In the genomic region with DNA sequence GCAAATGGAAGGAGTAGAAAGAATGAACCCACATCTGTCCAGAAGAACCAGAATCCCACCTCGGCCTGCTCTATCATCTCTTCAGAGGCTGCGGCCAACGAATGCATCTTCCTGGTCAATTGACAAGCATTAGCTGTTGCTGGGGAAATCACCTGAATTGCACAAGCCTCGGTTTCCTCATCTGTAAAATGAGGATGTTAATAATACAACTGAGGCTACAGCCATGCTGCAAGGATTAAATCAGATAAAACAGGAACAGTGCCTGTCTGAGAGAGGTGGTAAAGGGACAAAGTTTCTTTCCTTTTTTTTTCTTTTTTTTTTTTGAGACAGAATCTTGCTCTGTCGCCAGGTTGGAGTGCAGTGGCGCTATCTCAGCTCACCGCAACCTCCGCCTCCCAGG, we compare ENCODE assay signal across 33 cellular contexts.
"Had no signal": no experiment of that assay in that cellular context is flagged by ENCODE, and none has a peak within 500 bp of the region (broad histone marks: within the 10 kb centered on the region; RNA-seq: fewer than 3 reads in every experiment).

No MANE protein-coding gene starts in this region.

- H3K27ac Mint-ChIP-seq: activated CD4-positive, alpha-beta memory T cell treated with anti-CD3 and anti-CD28 coated beads for 36 hours; activated CD4-positive, alpha-beta T cell treated with anti-CD3 and anti-CD28 coated beads for 36 hours; activated CD4-positive, alpha-beta T cell treated with anti-CD3 and anti-CD28 coated beads, Interleukin-2, amount 10 ng/mL, durations not matched to agents 24 days and 14 days; activated CD8-positive, alpha-beta memory T cell treated with anti-CD3 and anti-CD28 coated beads, Interleukin-2, amount 10 ng/mL, durations not matched to agents 7 days and 5 days; activated CD8-positive, alpha-beta T cell treated with anti-CD3 and anti-CD28 coated beads, Interleukin-2, amount 10 ng/mL, durations not matched to agents 7 days and 5 days; activated naive CD4-positive, alpha-beta T cell treated with anti-CD3 and anti-CD28 coated beads for 36 hours; activated naive CD4-positive, alpha-beta T cell treated with anti-CD3 and anti-CD28 coated beads, Interleukin-2, amount 50 U/mL, for 24 hours; activated naive CD8-positive, alpha-beta T cell treated with anti-CD3 and anti-CD28 coated beads for 36 hours; activated naive CD8-positive, alpha-beta T cell treated with anti-CD3 and anti-CD28 coated beads, Interleukin-2, amount 50 U/mL, for 24 hours; activated T-helper 1 cell treated with anti-CD3 and anti-CD28 coated beads, Interleukin-12 subunit alpha, Interleukin-12 subunit beta, Interleukin-2, Interleukin-4 antibody, amounts not matched to agents 30 ng/mL and 10 ng/mL and 1 ng/mL, durations not matched to agents 14 hours and 24 hours and 36 hours; activated T-helper 2 cell treated with anti-CD3 and anti-CD28 coated beads, Interferon-gamma antibody, Interleukin-2, Interleukin-4, amounts not matched to agents 10 μg/mL and 5 μg/mL and 100 μg/mL, durations not matched to agents 14 hours and 24 hours and 36 hours; dendritic cell treated with granulocyte-macrophage colony-stimulating factor and Interleukin-4, amounts not matched to agents 40 ng/mL and 50 ng/mL, for 4 days; endodermal cell; T-helper 2 cell treated with Interferon-gamma antibody and Interleukin-4, amounts not matched to agents 5 μg/mL and 100 μg/mL, for 36 hours had no signal

- H3K4me1 Mint-ChIP-seq: activated CD4-positive, alpha-beta T cell treated with anti-CD3 and anti-CD28 coated beads, Interleukin-2, amount 10 ng/mL, durations not matched to agents 24 days and 14 days; activated CD8-positive, alpha-beta memory T cell treated with anti-CD3 and anti-CD28 coated beads, Interleukin-2, amount 10 ng/mL, durations not matched to agents 7 days and 5 days; activated naive CD4-positive, alpha-beta T cell treated with anti-CD3 and anti-CD28 coated beads, Interleukin-2, amount 50 U/mL, for 24 hours; activated naive CD8-positive, alpha-beta T cell treated with anti-CD3 and anti-CD28 coated beads for 36 hours had no signal

- H3K9me3 Mint-ChIP-seq: activated CD4-positive, alpha-beta memory T cell treated with anti-CD3 and anti-CD28 coated beads for 36 hours; activated CD4-positive, alpha-beta T cell treated with anti-CD3 and anti-CD28 coated beads, Interleukin-2, amount 10 ng/mL, durations not matched to agents 24 days and 14 days; activated naive CD4-positive, alpha-beta T cell treated with anti-CD3 and anti-CD28 coated beads for 36 hours; activated naive CD4-positive, alpha-beta T cell treated with anti-CD3 and anti-CD28 coated beads, Interleukin-2, amount 50 U/mL, for 24 hours; activated naive CD8-positive, alpha-beta T cell treated with anti-CD3 and anti-CD28 coated beads for 36 hours; activated naive CD8-positive, alpha-beta T cell treated with anti-CD3 and anti-CD28 coated beads, Interleukin-2, amount 50 U/mL, for 24 hours; activated T-helper 1 cell treated with anti-CD3 and anti-CD28 coated beads, Interleukin-12 subunit alpha, Interleukin-12 subunit beta, Interleukin-2, Interleukin-4 antibody, amounts not matched to agents 30 ng/mL and 10 ng/mL and 1 ng/mL, durations not matched to agents 14 hours and 24 hours and 36 hours; activated T-helper 2 cell treated with anti-CD3 and anti-CD28 coated beads, Interferon-gamma antibody, Interleukin-2, Interleukin-4, amounts not matched to agents 10 μg/mL and 5 μg/mL and 100 μg/mL, durations not matched to agents 14 hours and 24 hours and 36 hours; dendritic cell treated with granulocyte-macrophage colony-stimulating factor and Interleukin-4, amounts not matched to agents 40 ng/mL and 50 ng/mL, for 4 days; endodermal cell; T-helper 2 cell treated with Interferon-gamma antibody and Interleukin-4, amounts not matched to agents 5 μg/mL and 100 μg/mL, for 36 hours had no signal

- H3K27ac ChIP-seq: adrenal gland, body of pancreas, colonic mucosa, dorsolateral prefrontal cortex had no signal

- H3K27me3 Mint-ChIP-seq: activated CD4-positive, alpha-beta T cell treated with anti-CD3 and anti-CD28 coated beads for 36 hours; activated naive CD4-positive, alpha-beta T cell treated with anti-CD3 and anti-CD28 coated beads, Interleukin-2, amount 50 U/mL, for 24 hours; activated naive CD8-positive, alpha-beta T cell treated with anti-CD3 and anti-CD28 coated beads for 36 hours; activated naive CD8-positive, alpha-beta T cell treated with anti-CD3 and anti-CD28 coated beads, Interleukin-2, amount 50 U/mL, for 24 hours; dendritic cell treated with granulocyte-macrophage colony-stimulating factor and Interleukin-4, amounts not matched to agents 40 ng/mL and 50 ng/mL, for 4 days had no signal

- H3K27me3 ChIP-seq: adrenal gland, body of pancreas, colonic mucosa had no signal

- H3K36me3 ChIP-seq: adrenal gland, colonic mucosa had no signal

- DNase-seq: activated CD4-positive, alpha-beta memory T cell treated with anti-CD3 and anti-CD28 coated beads for 36 hours; activated CD4-positive, alpha-beta T cell treated with anti-CD3 and anti-CD28 coated beads for 36 hours; activated CD4-positive, alpha-beta T cell treated with anti-CD3 and anti-CD28 coated beads, Interleukin-2, amount 10 ng/mL, durations not matched to agents 24 days and 14 days; activated CD4-positive, CD25-positive, alpha-beta regulatory T cell; activated CD4-positive, CD25-positive, alpha-beta regulatory T cell treated with anti-CD3 and anti-CD28 coated beads, Interleukin-2, amount 50 U/mL, for 72 hours; activated CD8-positive, alpha-beta memory T cell treated with anti-CD3 and anti-CD28 coated beads, Interleukin-2, amount 10 ng/mL, durations not matched to agents 7 days and 5 days; activated CD8-positive, alpha-beta memory T cell treated with anti-CD3 and anti-CD28 coated beads, Interleukin-2, amount 50 U/mL, for 4 hours; activated CD8-positive, alpha-beta T cell treated with anti-CD3 and anti-CD28 coated beads, Interleukin-2, amount 10 ng/mL, durations not matched to agents 7 days and 5 days; activated effector memory CD4-positive, alpha-beta T cell treated with anti-CD3 and anti-CD28 coated beads, Interleukin-2, amount 50 U/mL, for 16 hours; activated naive CD4-positive, alpha-beta T cell treated with anti-CD3 and anti-CD28 coated beads for 36 hours; activated naive CD8-positive, alpha-beta T cell treated with anti-CD3 and anti-CD28 coated beads for 36 hours; activated naive CD8-positive, alpha-beta T cell treated with anti-CD3 and anti-CD28 coated beads, Interleukin-2, amount 50 U/mL, for 24 hours; activated T-cell treated with anti-CD3 and anti-CD28 coated beads, Interleukin-2, amount 50 U/mL, for 1 hour; activated T-cell treated with anti-CD3 and anti-CD28 coated beads, Interleukin-2, amount 50 U/mL, for 48 hours; adrenal gland; amygdala; aorta; body of pancreas; caudate nucleus; colonic mucosa; dorsolateral prefrontal cortex; effector memory CD4-positive, alpha-beta T cell; endodermal cell; foreskin fibroblast; head of caudate nucleus; hippocampal formation; T1000 had no signal

- ATAC-seq: activated CD4-positive, alpha-beta T cell treated with anti-CD3 and anti-CD28 coated beads for 36 hours; activated CD8-positive, alpha-beta memory T cell treated with anti-CD3 and anti-CD28 coated beads, Interleukin-2, amount 10 ng/mL, durations not matched to agents 7 days and 5 days; activated CD8-positive, alpha-beta T cell treated with anti-CD3 and anti-CD28 coated beads, Interleukin-2, amount 10 ng/mL, durations not matched to agents 7 days and 5 days; activated naive CD8-positive, alpha-beta T cell treated with anti-CD3 and anti-CD28 coated beads, Interleukin-2, amount 50 U/mL, for 24 hours; body of pancreas; esophagus mucosa had no signal

- H3K4me3 ChIP-seq: adrenal gland, body of pancreas, colonic mucosa, dorsolateral prefrontal cortex had no signal

- H3K36me3 Mint-ChIP-seq: activated CD4-positive, alpha-beta memory T cell treated with anti-CD3 and anti-CD28 coated beads for 36 hours; activated CD8-positive, alpha-beta memory T cell treated with anti-CD3 and anti-CD28 coated beads, Interleukin-2, amount 10 ng/mL, durations not matched to agents 7 days and 5 days; activated naive CD4-positive, alpha-beta T cell treated with anti-CD3 and anti-CD28 coated beads, Interleukin-2, amount 50 U/mL, for 24 hours; activated naive CD8-positive, alpha-beta T cell treated with anti-CD3 and anti-CD28 coated beads for 36 hours had no signal

- H3K9me3 ChIP-seq: adrenal gland, body of pancreas, colonic mucosa had no signal

- H3K4me1 ChIP-seq: adrenal gland, body of pancreas, colonic mucosa had no signal

- H3K4me3 Mint-ChIP-seq: activated CD4-positive, alpha-beta memory T cell treated with anti-CD3 and anti-CD28 coated beads for 36 hours; activated CD4-positive, alpha-beta T cell treated with anti-CD3 and anti-CD28 coated beads for 36 hours; activated CD4-positive, alpha-beta T cell treated with anti-CD3 and anti-CD28 coated beads, Interleukin-2, amount 10 ng/mL, durations not matched to agents 24 days and 14 days; activated CD8-positive, alpha-beta memory T cell treated with anti-CD3 and anti-CD28 coated beads, Interleukin-2, amount 10 ng/mL, durations not matched to agents 7 days and 5 days; activated CD8-positive, alpha-beta T cell treated with anti-CD3 and anti-CD28 coated beads, Interleukin-2, amount 10 ng/mL, durations not matched to agents 7 days and 5 days; activated naive CD4-positive, alpha-beta T cell treated with anti-CD3 and anti-CD28 coated beads for 36 hours; activated naive CD4-positive, alpha-beta T cell treated with anti-CD3 and anti-CD28 coated beads, Interleukin-2, amount 50 U/mL, for 24 hours; activated naive CD8-positive, alpha-beta T cell treated with anti-CD3 and anti-CD28 coated beads for 36 hours; activated naive CD8-positive, alpha-beta T cell treated with anti-CD3 and anti-CD28 coated beads, Interleukin-2, amount 50 U/mL, for 24 hours; activated T-helper 1 cell treated with anti-CD3 and anti-CD28 coated beads, Interleukin-12 subunit alpha, Interleukin-12 subunit beta, Interleukin-2, Interleukin-4 antibody, amounts not matched to agents 30 ng/mL and 10 ng/mL and 1 ng/mL, durations not matched to agents 14 hours and 24 hours and 36 hours; dendritic cell treated with granulocyte-macrophage colony-stimulating factor and Interleukin-4, amounts not matched to agents 40 ng/mL and 50 ng/mL, for 4 days; endodermal cell; T-helper 2 cell treated with Interferon-gamma antibody and Interleukin-4, amounts not matched to agents 5 μg/mL and 100 μg/mL, for 36 hours had no signal
